17 cellular contexts compared by ENCODE assay signal in genomic region chr9:106684940-106685695, GRCh38.
DNase-seq lines count a peak whose midpoint lies in the region; ATAC-seq, FAIRE-seq and TF ChIP-seq lines count a peak whose summit lies in the region.
"Had no signal": no experiment of that assay in that cellular context is flagged by ENCODE, and none has a peak within 500 bp of the region (broad histone marks: within the 10 kb centered on the region; RNA-seq: fewer than 3 reads in every experiment).

No MANE protein-coding gene starts in this region.

- no peak overlapping the region for H4K12ac ChIP-seq in trophoblast cell (ENCODE audit: low read depth, low read length)

- TF ChIP-seq POLR2A in H1 (IDR thresholded peaks at IDR 0.05; ENCODE audit: control extremely low read depth in 1 of 2, low read depth in 2 of 2, low read length in 2 of 2) (no peak), GM12891 (IDR thresholded peaks at IDR 0.05; ENCODE audit: low read depth, low read length) (no peak)

- no peak for TF ChIP-seq EP300 in H1 (IDR thresholded peaks at IDR 0.05; ENCODE audit: borderline replicate concordance in 1 of 2, low read depth in 2 of 2, low read length in 2 of 2)

- peak overlapping the region; percentile 18 to 19; a peak in 2 of 4 replicates for H3K4me2 ChIP-seq in H1 (ENCODE audit: insufficient read depth in 1 of 2, low read depth in 2 of 2, low read length in 2 of 2)
- H3K4me2 ChIP-seq in trophoblast cell (ENCODE audit: low read length): no peak overlapping the region

- ATAC-seq in activated T-helper 17 cell treated with anti-CD3 and anti-CD28 coated beads, Interleukin-2, amount 50 U/mL, for 72 hours (replicated peaks): no peak

- H3K9ac ChIP-seq in HUES48 (ENCODE audit: low read depth, low read length) (no peak overlapping the region), H1 (replicated peaks in 1 of 4; ENCODE audit: extremely low read depth in 1 of 4, low read depth in 3 of 4, low read length in 3 of 4) (no peak overlapping the region), trophoblast cell (ENCODE audit: low read length) (no peak overlapping the region)
- H3K9ac ChIP-seq: GM23248 had no signal

- H3K56ac ChIP-seq in H1 (replicated peaks; ENCODE audit: insufficient read length, low read depth, low read length): no peak overlapping the region

- H2BK20ac ChIP-seq in H1 (ENCODE audit: low read length): peak overlapping the region; percentile 52; the same call in 1 of the 2 replicates

- H3K14ac ChIP-seq in H1 (ENCODE audit: insufficient read length) (no peak overlapping the region), trophoblast cell (ENCODE audit: low read length) (peak overlapping the region; percentile 44)

- H3K27ac Mint-ChIP-seq in activated T-helper 17 cell treated with anti-CD3 and anti-CD28 coated beads, Interleukin-2, amount 50 U/mL, for 72 hours: no peak overlapping the region
- H3K27ac Mint-ChIP-seq: CD4-positive, alpha-beta memory T cell had no signal

- H2BK120ac ChIP-seq in H1 (replicated peaks; ENCODE audit: low read depth, low read length) (peak overlapping the region; percentile 71), trophoblast cell (ENCODE audit: insufficient read depth, low read length, poor library complexity) (peak overlapping the region; percentile 85)

- H2BK15ac ChIP-seq in H1 (ENCODE audit: low read length): no peak overlapping the region

- DNase-seq in H1 (ENCODE audit: low read depth in 1 of 2, low spot score in 2 of 2) (no peak), trophoblast cell (no peak), NCI-H774 (lab: John Stamatoyannopoulos, UW) (no peak), GM12891 (ENCODE audit: insufficient read length, low spot score) (no peak)
- DNase-seq: C1 segment of cervical spinal cord; Calu3; CD4-positive, alpha-beta memory T cell; COR-L47; DMS53; DMS79 treated with DMSO at 0.1 percent for 48 hours; GF-D8; GM23248; HCEC 1CT had no signal

- H3K27ac ChIP-seq in HUES48 (ENCODE audit: low read depth, low read length) (peak overlapping the region; percentile 42), H1 (ENCODE audit: low read depth, low read length) (no peak overlapping the region), trophoblast cell (ENCODE audit: low read depth, low read length) (no peak overlapping the region)
- H3K27ac ChIP-seq: GM23248 had no signal

- peak overlapping the region; percentile 16; the same call in 1 of the 2 replicates for H2BK5ac ChIP-seq in H1 (ENCODE audit: low read depth, low read length)
- H2BK5ac ChIP-seq in trophoblast cell (ENCODE audit: low read depth, low read length, poor library complexity): no peak overlapping the region

- no peak overlapping the region for H3K23ac ChIP-seq in H1 (ENCODE audit: insufficient read length)
- H3K23ac ChIP-seq in trophoblast cell (ENCODE audit: low read length): no peak overlapping the region

- H2BK12ac ChIP-seq in H1 (ENCODE audit: low read depth, low read length) (no peak overlapping the region), trophoblast cell (ENCODE audit: low read length) (peak overlapping the region; percentile 96)

- H3K27me3 ChIP-seq in HUES48 (ENCODE audit: control insufficient read depth, insufficient read depth, low read length): no peaks in the 10 kb centered on the region
- H3K27me3 ChIP-seq in H1 (replicated peaks in 1 of 4; ENCODE audit: control insufficient read depth in 3 of 4, extremely low read depth in 1 of 4, insufficient read depth in 3 of 4, low read length in 3 of 4): no peaks in the 10 kb centered on the region
- H3K27me3 ChIP-seq in trophoblast cell (ENCODE audit: insufficient read depth, low read length): no peaks in the 10 kb centered on the region

- no peak overlapping the region for H2AK5ac ChIP-seq in H1 (ENCODE audit: low read depth, low read length)
- H2AK5ac ChIP-seq in trophoblast cell (ENCODE audit: low read length): peak overlapping the region; percentile 71

- H2AFZ ChIP-seq in H1 (ENCODE audit: low read length): 0 out of 2 replicates have a peak overlapping the region, but pooled peaks have one; percentile 52
- no peak overlapping the region for H2AFZ ChIP-seq in trophoblast cell (ENCODE audit: insufficient read depth, low read length, poor library complexity)
- H2AFZ ChIP-seq: GM23248 had no signal

- peak overlapping the region; percentile 70 for H4K91ac ChIP-seq in H1 (replicated peaks; ENCODE audit: insufficient read length, low read length)
- peak overlapping the region; percentile 61 for H4K91ac ChIP-seq in trophoblast cell (ENCODE audit: low read depth, low read length)

- peaks cover 17% of the 10 kb centered on the region for H3K9me3 Mint-ChIP-seq in activated T-helper 17 cell treated with anti-CD3 and anti-CD28 coated beads, Interleukin-2, amount 50 U/mL, for 72 hours

- H3K36me3 Mint-ChIP-seq in activated T-helper 17 cell treated with anti-CD3 and anti-CD28 coated beads, Interleukin-2, amount 50 U/mL, for 72 hours (ENCODE audit: low read depth): no peaks in the 10 kb centered on the region
- H3K36me3 Mint-ChIP-seq: CD4-positive, alpha-beta memory T cell had no signal

- H3K79me2 ChIP-seq in H1 (ENCODE audit: control insufficient read depth in 1 of 2, insufficient read depth in 2 of 2, low read length in 2 of 2) (no peaks in the 10 kb centered on the region), trophoblast cell (ENCODE audit: control insufficient read depth, insufficient read depth, low read length, poor library complexity) (no peaks in the 10 kb centered on the region)

- CTCF ChIA-PET in H1 (lab: Charles Lee; ENCODE audit: partially characterized antibody): no interaction called here

- H3K9me3 ChIP-seq in HUES48 (ENCODE audit: control insufficient read depth, insufficient read depth, low read length): no peaks in the 10 kb centered on the region
- H3K9me3 ChIP-seq in H1 (ENCODE audit: insufficient read depth in 2 of 2, low read depth in 1 of 2, low read length in 1 of 2): no peaks in the 10 kb centered on the region
- H3K9me3 ChIP-seq in trophoblast cell (ENCODE audit: insufficient read depth, low read depth, low read length): no peaks in the 10 kb centered on the region

- TF ChIP-seq CTCF in H1 (IDR thresholded peaks at IDR 0.05; ENCODE audit: control extremely low read depth in 1 of 3, insufficient read depth in 1 of 3, low read depth in 1 of 3, low read length in 3 of 3): no peak

- H3K23me2 ChIP-seq in H1 (ENCODE audit: low read depth, low read length): no peaks in the 10 kb centered on the region

- no peak for FAIRE-seq in H1 (lab: Jason Lieb, UNC)
- no peak for FAIRE-seq in GM12891 (lab: Jason Lieb, UNC)
- FAIRE-seq: GM12892, H54 had no signal

- H3K27me3 Mint-ChIP-seq in activated T-helper 17 cell treated with anti-CD3 and anti-CD28 coated beads, Interleukin-2, amount 50 U/mL, for 72 hours: no peaks in the 10 kb centered on the region
- H3K27me3 Mint-ChIP-seq: CD4-positive, alpha-beta memory T cell had no signal

- H3K4ac ChIP-seq in H1 (replicated peaks; ENCODE audit: insufficient read length, low read depth, low read length): no peak overlapping the region
- no peak overlapping the region for H3K4ac ChIP-seq in trophoblast cell (ENCODE audit: low read depth, low read length)

- H3K4me1 ChIP-seq in HUES48 (ENCODE audit: control insufficient read depth, insufficient read depth, low read length) (peaks cover 17% of the 10 kb centered on the region), H1 (replicated peaks in 1 of 4; ENCODE audit: control insufficient read depth in 3 of 4, insufficient read depth in 4 of 4, low read length in 3 of 4) (peaks cover 1 to 5% (median 4%) of the 10 kb centered on the region in 4 experiments; a peak in 4 of 7 replicates), trophoblast cell (ENCODE audit: control insufficient read depth in 1 of 2, insufficient read depth in 2 of 2, low read length in 2 of 2) (peaks cover 0 to 7% of the 10 kb centered on the region in 2 experiments)

- WGBS in H1 (ENCODE audit: extremely low coverage in 1 of 2, insufficient coverage in 1 of 2, insufficient read length in 1 of 2, insufficient replicate concordance in 2 of 2, low coverage in 1 of 2, low lambda C conversion rate in 2 of 2, missing lambda C conversion rate in 1 of 2), 2 experiments: 69% methylated on average over 11 of the region's 11 CpGs; no CpG with 5 or more reads in 1 of the 2 experiments
- WGBS in trophoblast cell (ENCODE audit: extremely low coverage, insufficient coverage, insufficient read length): no CpG with 5 or more reads among the region's 11 CpGs

- H4K20me1 ChIP-seq in H1 (replicated peaks in 1 of 2; ENCODE audit: control insufficient read depth in 1 of 2, insufficient read depth in 2 of 2, low read length in 2 of 2): no peaks in the 10 kb centered on the region

- no peak overlapping the region for H3K4me3 Mint-ChIP-seq in activated T-helper 17 cell treated with anti-CD3 and anti-CD28 coated beads, Interleukin-2, amount 50 U/mL, for 72 hours
- H3K4me3 Mint-ChIP-seq: CD4-positive, alpha-beta memory T cell had no signal

- no peaks in the 10 kb centered on the region for H3K79me1 ChIP-seq in H1 (ENCODE audit: low read depth, low read length)
- H3K79me1 ChIP-seq in trophoblast cell (ENCODE audit: low read length): peaks cover 11% of the 10 kb centered on the region

- H4K8ac ChIP-seq in H1 (ENCODE audit: extremely low read depth, insufficient read depth, low read length) (no peak overlapping the region), trophoblast cell (ENCODE audit: low read depth, low read length) (peak overlapping the region; percentile 43)

- no peak overlapping the region for H3K18ac ChIP-seq in H1 (ENCODE audit: extremely low read depth, low read length)
- H3K18ac ChIP-seq in trophoblast cell (ENCODE audit: low read length): no peak overlapping the region

- no peaks in the 10 kb centered on the region for H3K4me1 Mint-ChIP-seq in activated T-helper 17 cell treated with anti-CD3 and anti-CD28 coated beads, Interleukin-2, amount 50 U/mL, for 72 hours
- H3K4me1 Mint-ChIP-seq: CD4-positive, alpha-beta memory T cell had no signal

- no peak overlapping the region for H4K5ac ChIP-seq in H1 (ENCODE audit: insufficient read length, low read depth, low read length)

- POLR2A ChIA-PET in H1 (lab: Charles Lee; ENCODE audit: partially characterized antibody): interaction anchor here (0.6 kb wide), 1 partner anchor 282 kb away, joined by 4 read pairs; no protein-coding TSS in a partner anchor

- TF ChIP-seq RAD21 in H1 (IDR thresholded peaks at IDR 0.05 in 1 of 2, conservative IDR thresholded peaks at IDR 0.05 in 1 of 2; ENCODE audit: low read depth in 2 of 2, low read length in 2 of 2): no peak

- H3K4me3 ChIP-seq in HUES48 (ENCODE audit: low read depth, low read length) (no peak overlapping the region), H1 (ENCODE audit: extremely low read depth in 1 of 4, insufficient read depth in 2 of 4, low read depth in 3 of 4, low read length in 4 of 4) (no peak overlapping the region), trophoblast cell (ENCODE audit: low read depth, low read length) (no peak overlapping the region)
- H3K4me3 ChIP-seq: GM23248 had no signal

- H3K36me3 ChIP-seq in HUES48 (ENCODE audit: control insufficient read depth, insufficient read depth, low read length) (no peaks in the 10 kb centered on the region), H1 (ENCODE audit: control insufficient read depth in 2 of 4, insufficient read depth in 4 of 4, low read length in 3 of 4) (no peaks in the 10 kb centered on the region), trophoblast cell (ENCODE audit: control insufficient read depth in 1 of 2, insufficient read depth in 2 of 2, low read length in 2 of 2) (no peaks in the 10 kb centered on the region)

TF ChIP-seq in GM12891, 5 proteins besides CTCF, POLR2A, EP300 and RAD21 (continues in another document):
- TF ChIP-seq POU2F2 (IDR thresholded peaks at IDR 0.05; ENCODE audit: low read depth, low read length): no peak
